Comparison of ENCODE assay signal across 1 cellular context in genomic region chr12:62602445-62603060, GRCh38.
TF ChIP-seq lines count a peak whose summit lies in the region.

No MANE protein-coding gene starts in this region.

TF ChIP-seq in K562, 482 proteins besides CTCF, POLR2A, EP300 and RAD21 (continued from another document and continues in another):
- TF ChIP-seq RFX7 (CRISPR knock-in tag; IDR thresholded peaks at IDR 0.05): 0 out of 2 replicates have a peak, but pooled peaks have one; percentile 36
- no peak for TF ChIP-seq GTF2A2 (tag; IDR thresholded peaks at IDR 0.05)
- TF ChIP-seq NUFIP1 (IDR thresholded peaks at IDR 0.05; ENCODE audit: partially characterized antibody): no peak
- TF ChIP-seq NFE2L1 (tag; IDR thresholded peaks at IDR 0.05; ENCODE audit: borderline replicate concordance, low read depth): no peak
- TF ChIP-seq SRSF3 (IDR thresholded peaks at IDR 0.05; ENCODE audit: insufficient read depth, low read length): no peak
- peak; percentile 72 for TF ChIP-seq TAF9B (IDR thresholded peaks at IDR 0.05; ENCODE audit: partially characterized antibody)
- TF ChIP-seq E2F1 (CRISPR knock-in tag; IDR thresholded peaks at IDR 0.05): peak; percentile 79; the same call in 1 of the 2 replicates
- TF ChIP-seq ILF3 (IDR thresholded peaks at IDR 0.05; ENCODE audit: borderline replicate concordance): no peak
- no peak for TF ChIP-seq RBM17 (IDR thresholded peaks at IDR 0.05; ENCODE audit: borderline replicate concordance, low read depth, low read length)
- TF ChIP-seq, protein P1, sequence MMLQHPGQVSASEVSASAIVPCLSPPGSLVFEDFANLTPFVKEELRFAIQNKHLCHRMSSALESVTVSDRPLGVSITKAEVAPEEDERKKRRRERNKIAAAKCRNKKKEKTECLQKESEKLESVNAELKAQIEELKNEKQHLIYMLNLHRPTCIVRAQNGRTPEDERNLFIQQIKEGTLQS (IDR thresholded peaks at IDR 0.05): no peak
- TF ChIP-seq, protein P1 (CRISPR knock-in tag; conservative IDR thresholded peaks at IDR 0.05): no peak; the same call in 1 of the 2 replicates
- no peak for TF ChIP-seq RBM34 (IDR thresholded peaks at IDR 0.05; ENCODE audit: borderline replicate concordance, insufficient read depth, low read length)
- peak; percentile 7; the same call in 1 of the 2 replicates for TF ChIP-seq CBX1 (IDR thresholded peaks at IDR 0.05; ENCODE audit: low read depth)
- TF ChIP-seq, protein P2, sequence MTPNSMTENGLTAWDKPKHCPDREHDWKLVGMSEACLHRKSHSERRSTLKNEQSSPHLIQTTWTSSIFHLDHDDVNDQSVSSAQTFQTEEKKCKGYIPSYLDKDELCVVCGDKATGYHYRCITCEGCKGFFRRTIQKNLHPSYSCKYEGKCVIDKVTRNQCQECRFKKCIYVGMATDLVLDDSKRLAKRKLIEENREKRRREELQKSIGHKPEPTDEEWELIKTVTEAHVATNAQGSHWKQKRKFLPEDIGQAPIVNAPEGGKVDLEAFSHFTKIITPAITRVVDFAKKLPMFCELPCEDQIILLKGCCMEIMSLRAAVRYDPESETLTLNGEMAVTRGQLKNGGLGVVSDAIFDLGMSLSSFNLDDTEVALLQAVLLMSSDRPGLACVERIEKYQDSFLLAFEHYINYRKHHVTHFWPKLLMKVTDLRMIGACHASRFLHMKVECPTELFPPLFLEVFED (CRISPR knock-in tag; conservative IDR thresholded peaks at IDR 0.05): 0 out of 2 replicates have a peak, but pooled peaks have one; percentile 33
- TF ChIP-seq SP2 (IDR thresholded peaks at IDR 0.05; ENCODE audit: extremely low read depth, low read depth, low read length, poor library complexity, severe bottlenecking): no peak
- TF ChIP-seq ELK3 (CRISPR knock-in tag; IDR thresholded peaks at IDR 0.05): 0 out of 2 replicates have a peak, but pooled peaks have one; percentile 50
- no peak for TF ChIP-seq CHD2 (IDR thresholded peaks at IDR 0.05; ENCODE audit: low read depth, low read length)
- no peak for TF ChIP-seq RFX5 (IDR thresholded peaks at IDR 0.05; ENCODE audit: low read depth, low read length)
- 0 out of 2 replicates have a peak, but pooled peaks have one; percentile 16 for TF ChIP-seq DPF2 (IDR thresholded peaks at IDR 0.05)
- TF ChIP-seq ZNF224 (CRISPR knock-in tag; IDR thresholded peaks at IDR 0.05): peak; percentile 79; the same call in 1 of the 2 replicates
- TF ChIP-seq ZNF717 (CRISPR knock-in tag; IDR thresholded peaks at IDR 0.05): no peak
- TF ChIP-seq ZNF780A (CRISPR knock-in tag; IDR thresholded peaks at IDR 0.05): no peak; the same call in 1 of the 2 replicates
- no peak for TF ChIP-seq U2AF2 (optimal IDR thresholded peaks at IDR 0.05; ENCODE audit: low read depth, low read length)
- TF ChIP-seq ZNF79 (CRISPR knock-in tag; IDR thresholded peaks at IDR 0.05; ENCODE audit: low read depth): no peak
- TF ChIP-seq L3MBTL2 (IDR thresholded peaks at IDR 0.05): peak; percentile 97
- TF ChIP-seq SAP30 (IDR thresholded peaks at IDR 0.05; ENCODE audit: borderline replicate concordance, insufficient read depth, low read depth, low read length, poor library complexity, severe bottlenecking): no peak
- no peak for TF ChIP-seq SLC30A9 (CRISPR knock-in tag; IDR thresholded peaks at IDR 0.05)
- TF ChIP-seq TCF7L2 (IDR thresholded peaks at IDR 0.05; ENCODE audit: low read depth, low read length): no peak
- no peak for TF ChIP-seq EWSR1 (IDR thresholded peaks at IDR 0.05; ENCODE audit: borderline replicate concordance, low read depth, partially characterized antibody)
- peak; percentile 88 for TF ChIP-seq KLF1 (tag; IDR thresholded peaks at IDR 0.05)
- TF ChIP-seq VEZF1 (CRISPR knock-in tag; IDR thresholded peaks at IDR 0.05): peak; percentile 69; the same call in 1 of the 2 replicates
- no peak for TF ChIP-seq HEY1 (CRISPR knock-in tag; IDR thresholded peaks at IDR 0.05; ENCODE audit: borderline replicate concordance)
- TF ChIP-seq STAT5A (IDR thresholded peaks at IDR 0.05; ENCODE audit: borderline replicate concordance, low read length): no peak
- no peak for TF ChIP-seq ESRRB (CRISPR knock-in tag; IDR thresholded peaks at IDR 0.05; ENCODE audit: borderline replicate concordance)
- TF ChIP-seq ZEB2 (IDR thresholded peaks at IDR 0.05): no peak
- 0 out of 2 replicates have a peak, but pooled peaks have one; percentile 17 for TF ChIP-seq PHB (CRISPR knock-in tag; IDR thresholded peaks at IDR 0.05)
- TF ChIP-seq, protein P3, sequence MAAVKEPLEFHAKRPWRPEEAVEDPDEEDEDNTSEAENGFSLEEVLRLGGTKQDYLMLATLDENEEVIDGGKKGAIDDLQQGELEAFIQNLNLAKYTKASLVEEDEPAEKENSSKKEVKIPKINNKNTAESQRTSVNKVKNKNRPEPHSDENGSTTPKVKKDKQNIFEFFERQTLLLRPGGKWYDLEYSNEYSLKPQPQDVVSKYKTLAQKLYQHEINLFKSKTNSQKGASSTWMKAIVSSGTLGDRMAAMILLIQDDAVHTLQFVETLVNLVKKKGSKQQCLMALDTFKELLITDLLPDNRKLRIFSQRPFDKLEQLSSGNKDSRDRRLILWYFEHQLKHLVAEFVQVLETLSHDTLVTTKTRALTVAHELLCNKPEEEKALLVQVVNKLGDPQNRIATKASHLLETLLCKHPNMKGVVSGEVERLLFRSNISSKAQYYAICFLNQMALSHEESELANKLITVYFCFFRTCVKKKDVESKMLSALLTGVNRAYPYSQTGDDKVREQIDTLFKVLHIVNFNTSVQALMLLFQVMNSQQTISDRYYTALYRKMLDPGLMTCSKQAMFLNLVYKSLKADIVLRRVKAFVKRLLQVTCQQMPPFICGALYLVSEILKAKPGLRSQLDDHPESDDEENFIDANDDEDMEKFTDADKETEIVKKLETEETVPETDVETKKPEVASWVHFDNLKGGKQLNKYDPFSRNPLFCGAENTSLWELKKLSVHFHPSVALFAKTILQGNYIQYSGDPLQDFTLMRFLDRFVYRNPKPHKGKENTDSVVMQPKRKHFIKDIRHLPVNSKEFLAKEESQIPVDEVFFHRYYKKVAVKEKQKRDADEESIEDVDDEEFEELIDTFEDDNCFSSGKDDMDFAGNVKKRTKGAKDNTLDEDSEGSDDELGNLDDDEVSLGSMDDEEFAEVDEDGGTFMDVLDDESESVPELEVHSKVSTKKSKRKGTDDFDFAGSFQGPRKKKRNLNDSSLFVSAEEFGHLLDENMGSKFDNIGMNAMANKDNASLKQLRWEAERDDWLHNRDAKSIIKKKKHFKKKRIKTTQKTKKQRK (IDR thresholded peaks at IDR 0.05; ENCODE audit: borderline replicate concordance, low read depth, low read length): no peak
- no peak for TF ChIP-seq YBX1 (IDR thresholded peaks at IDR 0.05)
- TF ChIP-seq CHD7 (IDR thresholded peaks at IDR 0.05; ENCODE audit: low read depth, low read length): no peak
- 0 out of 4 replicates have a peak, but pooled peaks of 1 of the 2 experiments have one; percentile 33 for TF ChIP-seq MLX (CRISPR knock-in tag; conservative IDR thresholded peaks at IDR 0.05)
- TF ChIP-seq ZBTB8A (IDR thresholded peaks at IDR 0.05; ENCODE audit: partially characterized antibody): no peak
- peak; percentile 36; the same call in 1 of the 2 replicates for TF ChIP-seq MXI1 (IDR thresholded peaks at IDR 0.05; ENCODE audit: low read depth, low read length)
